1 cellular context compared by ENCODE assay signal in genomic region chr11:109783017-109783416, GRCh38.
TF ChIP-seq lines count a peak whose summit lies in the region.

No MANE protein-coding gene starts in this region.

TF ChIP-seq in HEK293, 187 proteins besides CTCF, POLR2A, EP300 and RAD21 (continued from another document):
- no peak for TF ChIP-seq ZNF518A (tag by site-specific recombination; conservative IDR thresholded peaks at IDR 0.05; ENCODE audit: low read depth)
- TF ChIP-seq PRDM10 (tag by site-specific recombination; IDR thresholded peaks at IDR 0.05), result peak; percentile 79
- no peak for TF ChIP-seq ZNF140 (tag by site-specific recombination; IDR thresholded peaks at IDR 0.05)
- peak; percentile 90 for TF ChIP-seq ZIC2 (tag by site-specific recombination; IDR thresholded peaks at IDR 0.05)
